31 cellular contexts compared by ENCODE assay signal in genomic region chr1:209594440-209594839, GRCh38. TPM values are rescaled to one million over a fixed set of nuclear protein-coding genes. Genes with fewer than 3 reads are reported as not detected.
"Had no signal": no experiment of that assay in that cellular context is flagged by ENCODE, and none has a peak within 500 bp of the region (broad histone marks: within the 10 kb centered on the region; RNA-seq: fewer than 3 reads in every experiment).

No MANE protein-coding gene starts in this region.

- H3K27ac Mint-ChIP-seq: activated B cell treated with CpG ODN at 0.5 μM for 24 hours; activated CD4-positive, alpha-beta memory T cell treated with anti-CD3 and anti-CD28 coated beads, Interleukin-2, amount 10 ng/mL, durations not matched to agents 7 days and 5 days; activated CD4-positive, alpha-beta T cell treated with anti-CD3 and anti-CD28 coated beads, Interleukin-2, amount 10 ng/mL, durations not matched to agents 7 days and 5 days; activated naive CD4-positive, alpha-beta T cell treated with anti-CD3 and anti-CD28 coated beads, Interleukin-2, amount 10 ng/mL, durations not matched to agents 7 days and 5 days; activated naive CD4-positive, alpha-beta T cell treated with anti-CD3 and anti-CD28 coated beads, Interleukin-2, amount 50 U/mL, for 72 hours; activated naive CD8-positive, alpha-beta T cell treated with anti-CD3 and anti-CD28 coated beads, Interleukin-2, amount 10 ng/mL, durations not matched to agents 7 days and 5 days; activated T-cell treated with anti-CD3 and anti-CD28 coated beads, Interleukin-2, amount 50 U/mL, for 24 hours; activated T-cell treated with anti-CD3 and anti-CD28 coated beads, Interleukin-2, amount 50 U/mL, for 72 hours; brain; T-helper 17 cell; T-helper 2 cell treated with Interferon-gamma antibody and Interleukin-4, amounts not matched to agents 5 μg/mL and 100 μg/mL, for 36 hours had no signal

- H3K4me1 Mint-ChIP-seq: activated B cell treated with CpG ODN at 0.5 μM for 24 hours; activated CD4-positive, alpha-beta memory T cell treated with anti-CD3 and anti-CD28 coated beads, Interleukin-2, amount 10 ng/mL, durations not matched to agents 7 days and 5 days; activated CD4-positive, alpha-beta T cell treated with anti-CD3 and anti-CD28 coated beads, Interleukin-2, amount 10 ng/mL, durations not matched to agents 7 days and 5 days; activated naive CD4-positive, alpha-beta T cell treated with anti-CD3 and anti-CD28 coated beads, Interleukin-2, amount 10 ng/mL, durations not matched to agents 7 days and 5 days; activated naive CD8-positive, alpha-beta T cell treated with anti-CD3 and anti-CD28 coated beads, Interleukin-2, amount 10 ng/mL, durations not matched to agents 7 days and 5 days had no signal

- H3K36me3 Mint-ChIP-seq: activated naive CD4-positive, alpha-beta T cell treated with anti-CD3 and anti-CD28 coated beads, Interleukin-2, amount 10 ng/mL, durations not matched to agents 7 days and 5 days; activated naive CD4-positive, alpha-beta T cell treated with anti-CD3 and anti-CD28 coated beads, Interleukin-2, amount 50 U/mL, for 72 hours; activated naive CD8-positive, alpha-beta T cell treated with anti-CD3 and anti-CD28 coated beads, Interleukin-2, amount 10 ng/mL, durations not matched to agents 7 days and 5 days; brain had no signal

- H3K9me3 Mint-ChIP-seq: activated B cell treated with CpG ODN at 0.5 μM for 24 hours; activated CD4-positive, alpha-beta memory T cell treated with anti-CD3 and anti-CD28 coated beads, Interleukin-2, amount 10 ng/mL, durations not matched to agents 7 days and 5 days; activated CD4-positive, alpha-beta T cell treated with anti-CD3 and anti-CD28 coated beads, Interleukin-2, amount 10 ng/mL, durations not matched to agents 7 days and 5 days; activated naive CD4-positive, alpha-beta T cell treated with anti-CD3 and anti-CD28 coated beads, Interleukin-2, amount 10 ng/mL, durations not matched to agents 7 days and 5 days; activated naive CD4-positive, alpha-beta T cell treated with anti-CD3 and anti-CD28 coated beads, Interleukin-2, amount 50 U/mL, for 72 hours; activated naive CD8-positive, alpha-beta T cell treated with anti-CD3 and anti-CD28 coated beads, Interleukin-2, amount 10 ng/mL, durations not matched to agents 7 days and 5 days; activated T-cell treated with anti-CD3 and anti-CD28 coated beads, Interleukin-2, amount 50 U/mL, for 24 hours; activated T-cell treated with anti-CD3 and anti-CD28 coated beads, Interleukin-2, amount 50 U/mL, for 72 hours; brain; T-helper 2 cell treated with Interferon-gamma antibody and Interleukin-4, amounts not matched to agents 5 μg/mL and 100 μg/mL, for 36 hours had no signal

- H3K27ac ChIP-seq: ascending aorta, breast epithelium, cardiac muscle cell, colonic mucosa, WERI-Rb-1 had no signal

- DNase-seq: activated B cell treated with CpG ODN at 0.5 μM for 24 hours; activated CD4-positive, alpha-beta memory T cell treated with anti-CD3 and anti-CD28 coated beads, Interleukin-2, amount 10 ng/mL, durations not matched to agents 7 days and 5 days; activated CD4-positive, alpha-beta T cell treated with anti-CD3 and anti-CD28 coated beads, Interleukin-2, amount 10 ng/mL, durations not matched to agents 7 days and 5 days; activated CD4-positive, alpha-beta T cell treated with anti-CD3 and anti-CD28 coated beads, Interleukin-2, amount 50 U/mL, for 4 hours; activated CD8-positive, alpha-beta memory T cell treated with anti-CD3 and anti-CD28 coated beads, Interleukin-2, amount 50 U/mL, for 48 hours; activated gamma-delta T cell; activated naive CD4-positive, alpha-beta T cell; activated naive CD4-positive, alpha-beta T cell treated with anti-CD3 and anti-CD28 coated beads, Interleukin-2, amount 10 ng/mL, durations not matched to agents 7 days and 5 days; activated naive CD8-positive, alpha-beta T cell treated with anti-CD3 and anti-CD28 coated beads, Interleukin-2, amount 10 ng/mL, durations not matched to agents 7 days and 5 days; activated T-cell treated with anti-CD3 and anti-CD28 coated beads for 4 hours; activated T-cell treated with anti-CD3 and anti-CD28 coated beads, Interleukin-2, amount 50 U/mL, for 24 hours; activated T-cell treated with anti-CD3 and anti-CD28 coated beads, Interleukin-2, amount 50 U/mL, for 72 hours; central memory CD4-positive, alpha-beta T cell; cerebellar nuclear complex; colonic mucosa; effector CD8-positive, alpha-beta T cell; foreskin fibroblast; T-helper 1 cell; T-helper 17 cell; T1000; WERI-Rb-1 had no signal

- H3K4me3 ChIP-seq: ascending aorta, breast epithelium, cardiac muscle cell, colonic mucosa had no signal

- ATAC-seq: activated CD4-positive, CD25-positive, alpha-beta regulatory T cell treated with anti-CD3 and anti-CD28 coated beads, Interleukin-2, amount 50 U/mL, for 24 hours; activated naive CD4-positive, alpha-beta T cell treated with anti-CD3 and anti-CD28 coated beads, Interleukin-2, amount 50 U/mL, for 72 hours; activated T-cell treated with anti-CD3 and anti-CD28 coated beads, Interleukin-2, amount 50 U/mL, for 72 hours; esophagus mucosa; T-helper 17 cell had no signal

- H3K36me3 ChIP-seq: ascending aorta, breast epithelium, cardiac muscle cell, colonic mucosa, WERI-Rb-1 had no signal

- H3K9me3 ChIP-seq: ascending aorta, breast epithelium, colonic mucosa had no signal

- H3K4me1 ChIP-seq: ascending aorta, breast epithelium, colonic mucosa had no signal

- H3K4me3 Mint-ChIP-seq: activated B cell treated with CpG ODN at 0.5 μM for 24 hours; activated CD4-positive, alpha-beta memory T cell treated with anti-CD3 and anti-CD28 coated beads, Interleukin-2, amount 10 ng/mL, durations not matched to agents 7 days and 5 days; activated CD4-positive, alpha-beta T cell treated with anti-CD3 and anti-CD28 coated beads, Interleukin-2, amount 10 ng/mL, durations not matched to agents 7 days and 5 days; activated naive CD4-positive, alpha-beta T cell treated with anti-CD3 and anti-CD28 coated beads, Interleukin-2, amount 10 ng/mL, durations not matched to agents 7 days and 5 days; activated naive CD8-positive, alpha-beta T cell treated with anti-CD3 and anti-CD28 coated beads, Interleukin-2, amount 10 ng/mL, durations not matched to agents 7 days and 5 days; activated T-cell treated with anti-CD3 and anti-CD28 coated beads, Interleukin-2, amount 50 U/mL, for 24 hours; activated T-cell treated with anti-CD3 and anti-CD28 coated beads, Interleukin-2, amount 50 U/mL, for 72 hours; brain; T-helper 17 cell; T-helper 2 cell treated with Interferon-gamma antibody and Interleukin-4, amounts not matched to agents 5 μg/mL and 100 μg/mL, for 36 hours had no signal

- H3K27me3 ChIP-seq: ascending aorta, breast epithelium, colonic mucosa had no signal

RNA-seq across cellular contexts. Expression of gene CAMK1G, which starts 10.9 kb away (rescaled TPM):
- total RNA-seq: activated B cell treated with CpG ODN at 0.5 μM for 24 hours; activated CD4-positive, alpha-beta memory T cell treated with anti-CD3 and anti-CD28 coated beads, Interleukin-2, amount 10 ng/mL, durations not matched to agents 7 days and 5 days; activated CD4-positive, alpha-beta T cell treated with anti-CD3 and anti-CD28 coated beads, Interleukin-2, amount 10 ng/mL, durations not matched to agents 7 days and 5 days; activated naive CD4-positive, alpha-beta T cell treated with anti-CD3 and anti-CD28 coated beads, Interleukin-2, amount 50 U/mL, for 72 hours; activated naive CD8-positive, alpha-beta T cell treated with anti-CD3 and anti-CD28 coated beads, Interleukin-2, amount 10 ng/mL, durations not matched to agents 7 days and 5 days; ascending aorta; dermis microvascular lymphatic vessel endothelial cell; endothelial cell of umbilical vein; esophagus mucosa; T-helper 17 cell had no signal
- polyA plus RNA-seq: endothelial cell of umbilical vein had no signal
